16 cellular contexts compared by ENCODE assay signal in the genomic region with DNA sequence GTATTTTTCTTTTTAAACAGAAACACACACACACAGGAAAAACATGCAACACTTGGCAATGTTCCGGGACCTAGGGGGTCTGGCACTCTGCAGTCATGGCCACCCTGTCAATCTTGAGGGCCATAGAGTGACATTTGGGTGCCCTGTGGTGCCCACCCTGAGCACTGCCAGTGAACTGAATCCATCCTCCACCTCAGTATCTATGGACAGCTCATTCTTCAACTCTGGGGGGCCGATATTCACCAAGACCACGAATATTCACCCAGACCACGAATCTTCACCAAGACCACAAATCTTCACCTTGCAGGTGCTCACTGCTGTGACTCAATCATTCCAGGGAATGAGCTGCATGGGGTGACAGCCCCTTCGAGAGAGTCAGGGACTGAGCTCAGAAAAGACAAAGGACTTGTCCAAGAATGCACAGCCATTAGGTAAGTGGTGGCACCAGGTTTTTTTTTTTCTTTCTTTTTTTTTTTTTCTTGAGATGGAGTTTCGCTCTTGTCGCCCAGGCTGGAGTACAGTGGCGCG. TPM values are rescaled to one million over a fixed set of nuclear protein-coding genes. Genes with fewer than 3 reads are reported as not detected.
A peak's percentile ranks its signal among the peaks of the same experiment; 100 is the strongest.
DNase-seq lines count a peak whose midpoint lies in the region; ATAC-seq lines count a peak whose summit lies in the region.
"Had no signal": no experiment of that assay in that cellular context is flagged by ENCODE, and none has a peak within 500 bp of the region (broad histone marks: within the 10 kb centered on the region; RNA-seq: fewer than 3 reads in every experiment).

No MANE protein-coding gene starts in this region.

- ATAC-seq in activated naive CD4-positive, alpha-beta T cell treated with anti-CD3 and anti-CD28 coated beads, Interleukin-2, amount 50 U/mL, for 72 hours = peak; percentile 66 to 70
- ATAC-seq in activated naive CD8-positive, alpha-beta T cell treated with anti-CD3 and anti-CD28 coated beads, Interleukin-2, amount 50 U/mL, for 24 hours = peak; percentile 75
- ATAC-seq in HG02571 (IDR thresholded peaks at IDR 0.05; ENCODE audit: unreplicated experiment) (no peak), GM21423 (IDR thresholded peaks at IDR 0.05; ENCODE audit: unreplicated experiment) (no peak)

- H3K4me1 Mint-ChIP-seq in activated naive CD8-positive, alpha-beta T cell treated with anti-CD3 and anti-CD28 coated beads, Interleukin-2, amount 50 U/mL, for 24 hours = peaks cover 37% of the 10 kb centered on the region

- H3K4me3 Mint-ChIP-seq in activated naive CD8-positive, alpha-beta T cell treated with anti-CD3 and anti-CD28 coated beads, Interleukin-2, amount 50 U/mL, for 24 hours = peak overlapping the region; percentile 17
- H3K4me3 Mint-ChIP-seq: CD8-positive, alpha-beta memory T cell had no signal

- peaks cover 24% of the 10 kb centered on the region for H3K27me3 Mint-ChIP-seq in activated naive CD8-positive, alpha-beta T cell treated with anti-CD3 and anti-CD28 coated beads, Interleukin-2, amount 50 U/mL, for 24 hours

- DNase-seq in activated naive CD4-positive, alpha-beta T cell treated with anti-CD3 and anti-CD28 coated beads, Interleukin-2, amount 50 U/mL, for 72 hours (ENCODE audit: low spot score in 2 of 2) = no peak
- no peak for DNase-seq in activated naive CD4-positive, alpha-beta T cell treated with anti-CD3 and anti-CD28 coated beads, Interleukin-2, amount 50 U/mL, for 16 hours
- DNase-seq in activated naive CD8-positive, alpha-beta T cell treated with anti-CD3 and anti-CD28 coated beads, Interleukin-2, amount 50 U/mL, for 24 hours = peak; percentile 32
- DNase-seq in renal cortical epithelial cell (ENCODE audit: low read depth) = peak; percentile 47
- no peak for DNase-seq in mucosa of gallbladder (ENCODE audit: low spot score)
- DNase-seq in NCI-H748 treated with DMSO at 0.1 percent for 48 hours (lab: John Stamatoyannopoulos, UW) = no peak
- DNase-seq: CD8-positive, alpha-beta memory T cell; DMS79 treated with DMSO at 0.1 percent for 48 hours; KG1; MV-4-11; NCI-H187; NCI-H2107; NCI-H345; NCI-H524 treated with DMSO at 0.1 percent for 48 hours had no signal

- no peaks in the 10 kb centered on the region for H3K9me3 Mint-ChIP-seq in activated naive CD4-positive, alpha-beta T cell treated with anti-CD3 and anti-CD28 coated beads, Interleukin-2, amount 50 U/mL, for 72 hours
- no peaks in the 10 kb centered on the region for H3K9me3 Mint-ChIP-seq in activated naive CD8-positive, alpha-beta T cell treated with anti-CD3 and anti-CD28 coated beads, Interleukin-2, amount 50 U/mL, for 24 hours
- H3K9me3 Mint-ChIP-seq: CD8-positive, alpha-beta memory T cell had no signal

- no peaks in the 10 kb centered on the region for H3K36me3 Mint-ChIP-seq in activated naive CD4-positive, alpha-beta T cell treated with anti-CD3 and anti-CD28 coated beads, Interleukin-2, amount 50 U/mL, for 72 hours
- H3K36me3 Mint-ChIP-seq in activated naive CD8-positive, alpha-beta T cell treated with anti-CD3 and anti-CD28 coated beads, Interleukin-2, amount 50 U/mL, for 24 hours (ENCODE audit: low read depth) = no peaks in the 10 kb centered on the region
- H3K36me3 Mint-ChIP-seq: CD8-positive, alpha-beta memory T cell had no signal

- H3K27ac Mint-ChIP-seq in activated naive CD4-positive, alpha-beta T cell treated with anti-CD3 and anti-CD28 coated beads, Interleukin-2, amount 50 U/mL, for 72 hours = no peak overlapping the region
- peak overlapping the region; percentile 89 for H3K27ac Mint-ChIP-seq in activated naive CD8-positive, alpha-beta T cell treated with anti-CD3 and anti-CD28 coated beads, Interleukin-2, amount 50 U/mL, for 24 hours
- H3K27ac Mint-ChIP-seq: CD8-positive, alpha-beta memory T cell had no signal

RNA-seq across cellular contexts. Expression of gene SNAI1, which starts 19.1 kb away (rescaled TPM):
- under 1 TPM; 0.33 to 0.43 TPM for total RNA-seq in activated naive CD4-positive, alpha-beta T cell treated with anti-CD3 and anti-CD28 coated beads, Interleukin-2, amount 50 U/mL, for 72 hours
- total RNA-seq in renal cortical epithelial cell (0.52 and 2.7 TPM in 2 replicates), mucosa of gallbladder (3.2 TPM)

Comparison
In these comparisons a context has a peak if more than half of its experiments do, and no peak if none do; other contexts are left out.
1. ATAC-seq: peak in activated naive CD4-positive, alpha-beta T cell treated with anti-CD3 and anti-CD28 coated beads, Interleukin-2, amount 50 U/mL, for 72 hours (2 of 2) and activated naive CD8-positive, alpha-beta T cell treated with anti-CD3 and anti-CD28 coated beads, Interleukin-2, amount 50 U/mL, for 24 hours (single experiment); none in HG02571 (single experiment) and GM21423 (single experiment).
2. DNase-seq: peak in activated naive CD8-positive, alpha-beta T cell treated with anti-CD3 and anti-CD28 coated beads, Interleukin-2, amount 50 U/mL, for 24 hours (single experiment) and renal cortical epithelial cell (single experiment); none in activated naive CD4-positive, alpha-beta T cell treated with anti-CD3 and anti-CD28 coated beads, Interleukin-2, amount 50 U/mL, for 72 hours (0 of 2), activated naive CD4-positive, alpha-beta T cell treated with anti-CD3 and anti-CD28 coated beads, Interleukin-2, amount 50 U/mL, for 16 hours (single experiment), mucosa of gallbladder (single experiment) and NCI-H748 treated with DMSO at 0.1 percent for 48 hours (single experiment).